20 cellular contexts compared by ENCODE assay signal in the genomic region with DNA sequence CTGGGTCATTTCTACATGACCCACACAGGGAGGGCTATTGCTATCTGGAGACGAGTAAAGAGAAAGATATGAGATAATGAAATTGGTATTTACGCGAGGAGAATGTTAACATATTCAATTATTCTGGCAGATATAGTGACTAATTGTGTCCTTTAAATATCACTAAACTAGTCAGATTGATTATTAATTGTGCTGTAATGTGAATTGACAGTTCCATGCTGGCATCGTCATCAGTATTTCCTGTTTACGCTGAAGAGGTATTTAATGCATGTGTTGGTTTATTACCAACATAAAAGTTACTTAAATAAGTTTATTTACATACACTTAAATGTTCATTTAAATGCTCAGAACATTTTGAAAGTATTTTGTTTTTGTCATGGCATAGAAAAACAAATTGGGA.
"Had no signal": no experiment of that assay in that cellular context is flagged by ENCODE, and none has a peak within 500 bp of the region (broad histone marks: within the 10 kb centered on the region; RNA-seq: fewer than 3 reads in every experiment).

No MANE protein-coding gene starts in this region.

- H3K36me3 ChIP-seq: adrenal gland, lower lobe of right lung, thyroid gland, WERI-Rb-1 had no signal

- H3K9me3 ChIP-seq: adrenal gland, lower lobe of right lung, thyroid gland had no signal

- H3K9me3 Mint-ChIP-seq: activated CD4-positive, alpha-beta memory T cell treated with anti-CD3 and anti-CD28 coated beads for 36 hours; activated naive CD4-positive, alpha-beta T cell treated with anti-CD3 and anti-CD28 coated beads, Interleukin-2, amount 50 U/mL, for 72 hours; activated T-helper 1 cell treated with anti-CD3 and anti-CD28 coated beads, Interleukin-12 subunit alpha, Interleukin-12 subunit beta, Interleukin-2, Interleukin-4 antibody, amounts not matched to agents 30 ng/mL and 10 ng/mL and 1 ng/mL, durations not matched to agents 14 hours and 24 hours and 36 hours; effector memory CD8-positive, alpha-beta T cell; natural killer cell had no signal

- H3K27me3 Mint-ChIP-seq: activated CD4-positive, alpha-beta memory T cell treated with anti-CD3 and anti-CD28 coated beads for 36 hours; activated CD4-positive, alpha-beta T cell treated with anti-CD3 and anti-CD28 coated beads for 36 hours had no signal

- H3K27ac ChIP-seq: adrenal gland, epithelial cell of prostate, hepatocyte, lower lobe of right lung, thyroid gland, WERI-Rb-1 had no signal

- H2AFZ ChIP-seq: hepatocyte had no signal

- H3K79me2 ChIP-seq: hepatocyte had no signal

- H3K4me2 ChIP-seq: hepatocyte had no signal

- H3K4me3 ChIP-seq: adrenal gland, hepatocyte, lower lobe of right lung, thyroid gland had no signal

- H3K27me3 ChIP-seq: adrenal gland, hepatocyte, thyroid gland had no signal

- DNase-seq: activated CD4-positive, alpha-beta memory T cell treated with anti-CD3 and anti-CD28 coated beads for 36 hours; activated CD4-positive, alpha-beta T cell treated with anti-CD3 and anti-CD28 coated beads for 36 hours; activated gamma-delta T cell treated with Interleukin-2 at 50 U/mL for 16 hours; activated T-cell treated with anti-CD3 and anti-CD28 coated beads for 4 hours; adrenal gland; effector memory CD8-positive, alpha-beta T cell; foreskin fibroblast; left colon; lower lobe of right lung; natural killer cell; retina; stimulated activated naive CD4-positive, alpha-beta T cell; thyroid gland; WERI-Rb-1 had no signal

- H3K27ac Mint-ChIP-seq: activated CD4-positive, alpha-beta memory T cell treated with anti-CD3 and anti-CD28 coated beads for 36 hours; activated CD4-positive, alpha-beta T cell treated with anti-CD3 and anti-CD28 coated beads for 36 hours; activated naive CD4-positive, alpha-beta T cell treated with anti-CD3 and anti-CD28 coated beads, Interleukin-2, amount 50 U/mL, for 72 hours; activated T-helper 1 cell treated with anti-CD3 and anti-CD28 coated beads, Interleukin-12 subunit alpha, Interleukin-12 subunit beta, Interleukin-2, Interleukin-4 antibody, amounts not matched to agents 30 ng/mL and 10 ng/mL and 1 ng/mL, durations not matched to agents 14 hours and 24 hours and 36 hours; effector memory CD8-positive, alpha-beta T cell; natural killer cell had no signal

- ATAC-seq: activated CD4-positive, alpha-beta T cell treated with anti-CD3 and anti-CD28 coated beads for 36 hours; activated naive CD4-positive, alpha-beta T cell treated with anti-CD3 and anti-CD28 coated beads, Interleukin-2, amount 50 U/mL, for 72 hours; effector memory CD8-positive, alpha-beta T cell; left colon; lower lobe of right lung; natural killer cell had no signal

- H3K4me3 Mint-ChIP-seq: activated CD4-positive, alpha-beta memory T cell treated with anti-CD3 and anti-CD28 coated beads for 36 hours; activated CD4-positive, alpha-beta T cell treated with anti-CD3 and anti-CD28 coated beads for 36 hours; activated T-helper 1 cell treated with anti-CD3 and anti-CD28 coated beads, Interleukin-12 subunit alpha, Interleukin-12 subunit beta, Interleukin-2, Interleukin-4 antibody, amounts not matched to agents 30 ng/mL and 10 ng/mL and 1 ng/mL, durations not matched to agents 14 hours and 24 hours and 36 hours; effector memory CD8-positive, alpha-beta T cell; natural killer cell had no signal

- FAIRE-seq: bronchial epithelial cell, islet of Langerhans had no signal
